ENCODE assay signal across 18 cellular contexts in the genomic region with DNA sequence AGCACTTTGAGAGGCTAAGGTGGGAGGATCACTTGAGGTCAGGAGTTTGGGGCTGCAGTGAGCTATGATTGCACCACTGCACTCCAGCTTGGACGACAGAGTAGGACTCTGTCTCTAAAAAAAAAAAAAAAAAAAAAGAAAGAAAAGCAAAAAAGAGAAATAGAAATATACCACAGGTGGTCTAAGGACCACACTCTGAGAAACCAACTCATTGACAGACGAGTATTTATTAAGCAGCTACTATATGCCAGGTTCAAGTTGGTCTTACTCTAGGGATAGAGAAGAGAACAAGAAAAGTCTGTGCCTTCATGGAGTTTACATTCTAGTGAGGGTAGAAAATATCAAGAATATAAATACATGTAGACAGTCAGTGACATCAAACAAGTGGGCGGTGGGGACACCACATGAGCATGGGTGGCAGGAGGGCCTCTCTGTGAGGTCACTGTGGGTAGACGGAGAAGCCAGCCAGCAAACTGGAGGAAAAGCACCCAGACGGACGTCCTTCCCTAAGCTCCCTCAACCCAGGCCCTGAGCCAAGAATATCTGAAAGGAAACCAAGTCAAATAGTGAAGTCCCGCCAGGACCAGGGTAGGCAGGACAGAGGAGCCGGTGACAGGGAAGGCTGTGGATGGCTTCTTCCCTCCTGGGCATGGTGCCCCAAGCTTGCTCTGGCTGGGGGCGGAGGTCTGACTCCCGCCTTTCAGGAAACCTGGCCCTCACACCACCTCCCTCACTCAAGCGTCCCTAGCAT. TPM values are rescaled to one million over a fixed set of nuclear protein-coding genes. Genes with fewer than 3 reads are reported as not detected.
DNase-seq lines count a peak whose midpoint lies in the region; ATAC-seq, FAIRE-seq and TF ChIP-seq lines count a peak whose summit lies in the region.
"Had no signal": no experiment of that assay in that cellular context is flagged by ENCODE, and none has a peak within 500 bp of the region (broad histone marks: within the 10 kb centered on the region; RNA-seq: fewer than 3 reads in every experiment).

No MANE protein-coding gene starts in this region.

- H3K9me3 ChIP-seq in OCI-LY7 (ENCODE audit: low read length) (no peaks in the 10 kb centered on the region), endothelial cell of umbilical vein (replicated peaks; ENCODE audit: control insufficient read depth, insufficient read depth, low read length) (no peaks in the 10 kb centered on the region), stomach (no peaks in the 10 kb centered on the region), heart right ventricle (no peaks in the 10 kb centered on the region)
- H3K9me3 ChIP-seq: left ventricle myocardium inferior had no signal

- 33 to 63% (median 43%) methylated on average over 11 of the region's 11 CpGs for WGBS in stomach, 5 donors
- 74 to 75% methylated on average over 11 of the region's 11 CpGs for WGBS in heart right ventricle, 2 donors

- TF ChIP-seq EP300 in stomach (IDR thresholded peaks at IDR 0.05) = no peak

- H4K20me1 ChIP-seq in OCI-LY7 (ENCODE audit: insufficient read depth, low read length) (no peaks in the 10 kb centered on the region), endothelial cell of umbilical vein (replicated peaks; ENCODE audit: control insufficient read depth, extremely low read depth, insufficient read depth, low read length) (no peaks in the 10 kb centered on the region)

- H3K4me2 ChIP-seq in OCI-LY7 (ENCODE audit: low read length) (no peak overlapping the region), endothelial cell of umbilical vein (ENCODE audit: insufficient read depth, low read length) (no peak overlapping the region)

- no peaks in the 10 kb centered on the region for H3K9me1 ChIP-seq in endothelial cell of umbilical vein (replicated peaks; ENCODE audit: control insufficient read depth, extremely low read depth, insufficient read depth, low read length)

- POLR2A ChIA-PET in OCI-LY7 (lab: Charles Lee) = no interaction called here
- POLR2A ChIA-PET in endothelial cell of umbilical vein (lab: Charles Lee) = no interaction called here

- no peak for TF ChIP-seq CTCF in OCI-LY7 (conservative IDR thresholded peaks at IDR 0.05; ENCODE audit: low read length)
- no peak for TF ChIP-seq CTCF in endothelial cell of umbilical vein (IDR thresholded peaks at IDR 0.05; ENCODE audit: extremely low read depth in 1 of 2, insufficient read depth in 1 of 2, low read depth in 1 of 2, low read length in 2 of 2)
- TF ChIP-seq CTCF in stomach (IDR thresholded peaks at IDR 0.05) = no peak
- TF ChIP-seq CTCF in heart right ventricle (IDR thresholded peaks at IDR 0.05) = no peak
- TF ChIP-seq CTCF in foreskin keratinocyte (conservative IDR thresholded peaks at IDR 0.05) = no peak

- H3K4me3 ChIP-seq in OCI-LY7 (ENCODE audit: low read depth, low read length, poor library complexity, severe bottlenecking) (no peak overlapping the region), endothelial cell of umbilical vein (replicated peaks in 1 of 3; ENCODE audit: insufficient read depth in 1 of 3, low read depth in 1 of 3, low read length in 3 of 3) (no peak overlapping the region), stomach (no peak overlapping the region), heart right ventricle (no peak overlapping the region)
- H3K4me3 ChIP-seq: left ventricle myocardium inferior had no signal

- intact Hi-C loops in OCI-LY7 (cut with micrococcal nuclease; ENCODE audit: unreplicated experiment) = no loop called here
- intact Hi-C loops in endothelial cell of umbilical vein (cut with micrococcal nuclease) = no loop called here
- intact Hi-C loops in stomach (cut with DNase I; ENCODE audit: low total_unique reads) = loop anchor here (5.0 kb wide), 1 partner anchor 51 kb away; the partner anchor contains the start of gene MAZ
- intact Hi-C loops in posterior vena cava (cut with DNase I) = no loop called here
- intact Hi-C loops in heart right ventricle (cut with DNase I) = loop anchor here in 1 of 10 donors (5.0 kb wide), 1 partner anchor 149 kb away; no protein-coding TSS in a partner anchor

- no peak overlapping the region for H3K9ac ChIP-seq in endothelial cell of umbilical vein (replicated peaks; ENCODE audit: extremely low read depth, insufficient read depth, low read length)

- H3K79me2 ChIP-seq in OCI-LY7 (ENCODE audit: insufficient read depth, low read depth, low read length) = peaks cover 8% of the 10 kb centered on the region; the same call in 1 of the 2 replicates
- peaks cover 14% of the 10 kb centered on the region for H3K79me2 ChIP-seq in endothelial cell of umbilical vein (ENCODE audit: control insufficient read depth, insufficient read depth, low read length)

- peaks cover 23% of the 10 kb centered on the region; the same call in 1 of the 2 replicates for H3K36me3 ChIP-seq in OCI-LY7 (ENCODE audit: insufficient read depth, low read length)
- peaks cover 0 to 19% of the 10 kb centered on the region in 2 experiments for H3K36me3 ChIP-seq in endothelial cell of umbilical vein (ENCODE audit: control insufficient read depth in 2 of 2, extremely low read depth in 1 of 2, insufficient read depth in 2 of 2, low read length in 2 of 2)
- H3K36me3 ChIP-seq in stomach = peaks cover 23 to 38% (median 31%) of the 10 kb centered on the region in 4 donors
- H3K36me3 ChIP-seq in heart right ventricle = peaks cover 0 to 39% (median 26%) of the 10 kb centered on the region in 9 donors

- no peaks in the 10 kb centered on the region for H3K9me2 ChIP-seq in OCI-LY7 (ENCODE audit: insufficient read depth, low read length)

- no peak for FAIRE-seq in endothelial cell of umbilical vein (lab: Jason Lieb, UNC)

- H3K4me1 ChIP-seq in OCI-LY7 (ENCODE audit: insufficient read depth, low read length, poor library complexity, severe bottlenecking) = peaks cover 7% of the 10 kb centered on the region
- H3K4me1 ChIP-seq in endothelial cell of umbilical vein (ENCODE audit: control insufficient read depth, extremely low read depth, insufficient read depth, low read length) = peaks cover 7% of the 10 kb centered on the region
- H3K4me1 ChIP-seq in stomach = peaks cover 21 to 65% (median 49%) of the 10 kb centered on the region in 4 donors
- peaks cover 8 to 25% (median 19%) of the 10 kb centered on the region in 9 donors for H3K4me1 ChIP-seq in heart right ventricle
- H3K4me1 ChIP-seq in foreskin keratinocyte = no peaks in the 10 kb centered on the region

- ATAC-seq in heart right ventricle (no peak), foreskin keratinocyte (no peak)
- ATAC-seq: sciatic nerve had no signal

- no peak overlapping the region for H2AFZ ChIP-seq in OCI-LY7 (ENCODE audit: low read length)
- H2AFZ ChIP-seq in endothelial cell of umbilical vein (ENCODE audit: low read depth, low read length) = no peak overlapping the region

- H3K27ac ChIP-seq in OCI-LY7 (ENCODE audit: low read depth, low read length, poor library complexity, severe bottlenecking) (no peak overlapping the region), endothelial cell of umbilical vein (ENCODE audit: insufficient read depth, low read depth, low read length) (no peak overlapping the region), stomach (no peak overlapping the region), heart right ventricle (no peak overlapping the region), foreskin keratinocyte (no peak overlapping the region)
- H3K27ac ChIP-seq: left ventricle myocardium inferior had no signal

- dilution Hi-C loops in endothelial cell of umbilical vein (cut with MboI; ENCODE audit: extremely low pct_ligation_motif_present, low sequenced_read_pairs) = no loop called here

- CTCF ChIA-PET in OCI-LY7 (lab: Charles Lee; ENCODE audit: unreplicated experiment) = no interaction called here
- CTCF ChIA-PET in endothelial cell of umbilical vein (lab: Charles Lee) = interaction anchor here (2.5 kb wide), 1 partner anchor 10 kb away, joined by 24 read pairs; no protein-coding TSS in a partner anchor

- TSS peak; percentile 55 for BruUV-seq in OCI-LY7 (replicated peaks; lab: Mats Ljungman, UMichigan)
- TSS peak; percentile 12 for BruUV-seq in endothelial cell of umbilical vein (replicated peaks; lab: Mats Ljungman, UMichigan)

- TF ChIP-seq POLR2A in endothelial cell of umbilical vein (IDR thresholded peaks at IDR 0.05; ENCODE audit: low read depth, low read length) (no peak), stomach (IDR thresholded peaks at IDR 0.05) (no peak)

- no peak for DNase-seq in OCI-LY7 (ENCODE audit: low spot score)
- no peak for DNase-seq in endothelial cell of umbilical vein (ENCODE audit: low read depth, low spot score)
- peak; percentile 73 for DNase-seq in stomach
- DNase-seq in posterior vena cava (ENCODE audit: low spot score) = no peak
- DNase-seq in heart right ventricle = no peak
- no peak for DNase-seq in foreskin keratinocyte
- DNase-seq: activated CD4-positive, alpha-beta T cell treated with anti-CD3 and anti-CD28 coated beads, Interleukin-2, amount 50 U/mL, for 48 hours; activated naive CD4-positive, alpha-beta T cell treated with Interleukin-2 at 50 U/mL for 16 hours; activated T-cell treated with anti-CD3 and anti-CD28 coated beads for 4 hours; cerebellar nuclear complex; effector memory CD4-positive, alpha-beta T cell; left ventricle myocardium inferior; NCI-H1694; NCI-H774; SIG-M5; stimulated activated naive CD4-positive, alpha-beta T cell; trophoblast cell had no signal

- H3K27me3 ChIP-seq in endothelial cell of umbilical vein (ENCODE audit: control insufficient read depth in 2 of 2, insufficient read depth in 2 of 2, low read length in 2 of 2) (no peaks in the 10 kb centered on the region), stomach (no peaks in the 10 kb centered on the region), heart right ventricle (no peaks in the 10 kb centered on the region), foreskin keratinocyte (no peaks in the 10 kb centered on the region)

RNA-seq across cellular contexts. Expression of gene CDIPT, which starts 4.7 kb away (rescaled TPM):
- 39.6 and 52.4 TPM in 2 replicates for total RNA-seq in OCI-LY7 (2014; rRNA removed; shearing (Covaris generic))
- total RNA-seq in OCI-LY7 (2022) (41.4 and 43.5 TPM in 2 replicates), endothelial cell of umbilical vein (67.3 and 68.7 TPM in 2 replicates), stomach (10 to 100 TPM in 4 of 5 donors, 1 to 10 TPM in 1; 2.3 to 91.5 (median 54.5) TPM), posterior vena cava (10 to 100 TPM; 54.6 to 75.6 TPM), heart right ventricle (10 to 100 TPM; 61.8 to 87.0 (median 72.7) TPM), foreskin keratinocyte (42.3 and 46.6 TPM in 2 replicates)
- polyA plus RNA-seq in endothelial cell of umbilical vein (161 and 179 TPM in 2 replicates), stomach (10 to 100 TPM; 51.6 to 72.6 (median 53.9) TPM), heart right ventricle (10 to 100 TPM; 55.1 to 99.6 TPM), foreskin keratinocyte (55.4 and 59.6 TPM in 2 replicates)
- 106 and 114 TPM in 2 replicates for polyA plus RNA-seq in endothelial cell of umbilical vein (2011; cell fraction: cytosol; rRNA removed)
- 48.3 and 54.8 TPM in 2 replicates for polyA plus RNA-seq in endothelial cell of umbilical vein (2011; cell fraction: nucleus; rRNA removed)
- polyA plus RNA-seq in endothelial cell of umbilical vein (2012) = 89.7 and 115 TPM in 2 replicates
- polyA minus RNA-seq in endothelial cell of umbilical vein = 84.3 and 85.3 TPM in 2 replicates
- 61.1 TPM for polyA minus RNA-seq in endothelial cell of umbilical vein (2011; cell fraction: cytosol; rRNA and poly(A)+ RNA removed)
- 14.1 and 17.2 TPM in 2 replicates for polyA minus RNA-seq in endothelial cell of umbilical vein (2011; cell fraction: nucleus; rRNA and poly(A)+ RNA removed)

RNA-seq across cellular contexts. Expression of gene MVP, which starts 38.1 kb away (rescaled TPM):
- total RNA-seq in OCI-LY7 (2014; rRNA removed; shearing (Covaris generic)) = 4.0 and 6.3 TPM in 2 replicates
- total RNA-seq in OCI-LY7 (2022) (6.8 and 8.1 TPM in 2 replicates), endothelial cell of umbilical vein (116 and 118 TPM in 2 replicates), stomach (100 to 1,000 TPM in 4 of 5 donors, 10 to 100 TPM in 1; 92.2 to 453 (median 154) TPM), posterior vena cava (100 to 1,000 TPM; 146 to 154 TPM), heart right ventricle (100 to 1,000 TPM in 1 of 10 donors, 10 to 100 TPM in 9; 24.5 to 122 (median 37.4) TPM), foreskin keratinocyte (132 and 138 TPM in 2 replicates)
- polyA plus RNA-seq in endothelial cell of umbilical vein (47.0 and 49.8 TPM in 2 replicates), stomach (100 to 1,000 TPM; 101 to 122 (median 116) TPM), heart right ventricle (10 to 100 TPM; 50.9 to 53.0 TPM), foreskin keratinocyte (111 and 123 TPM in 2 replicates)
- 45.7 and 48.2 TPM in 2 replicates for polyA plus RNA-seq in endothelial cell of umbilical vein (2011; cell fraction: cytosol; rRNA removed)
- polyA plus RNA-seq in endothelial cell of umbilical vein (2011; cell fraction: nucleus; rRNA removed) = 118 and 126 TPM in 2 replicates
- 154 and 197 TPM in 2 replicates for polyA plus RNA-seq in endothelial cell of umbilical vein (2012)
- 123 and 214 TPM in 2 replicates for polyA minus RNA-seq in endothelial cell of umbilical vein
- polyA minus RNA-seq in endothelial cell of umbilical vein (2011; cell fraction: cytosol; rRNA and poly(A)+ RNA removed) = 47.5 TPM
- polyA minus RNA-seq in endothelial cell of umbilical vein (2011; cell fraction: nucleus; rRNA and poly(A)+ RNA removed) = 42.1 and 68.7 TPM in 2 replicates

RNA-seq across cellular contexts. Expression of gene SEZ6L2, which starts 41.0 kb away (rescaled TPM):
- total RNA-seq in OCI-LY7 (2014; rRNA removed; shearing (Covaris generic)) = 0.98 TPM in 1 of 2 replicates, not detected in the other
- 0.83 and 1.0 TPM in 2 replicates for total RNA-seq in OCI-LY7 (2022)
- 2.4 and 2.5 TPM in 2 replicates for total RNA-seq in endothelial cell of umbilical vein
- polyA plus RNA-seq in endothelial cell of umbilical vein = 4.5 and 5.6 TPM in 2 replicates
- polyA plus RNA-seq in endothelial cell of umbilical vein (2011; cell fraction: cytosol; rRNA removed) = 2.4 and 3.0 TPM in 2 replicates
- 1.4 and 1.6 TPM in 2 replicates for polyA plus RNA-seq in endothelial cell of umbilical vein (2011; cell fraction: nucleus; rRNA removed)
- polyA plus RNA-seq in endothelial cell of umbilical vein (2012) = 7.1 and 22.5 TPM in 2 replicates
- polyA minus RNA-seq in endothelial cell of umbilical vein = 2.2 and 3.4 TPM in 2 replicates
- polyA minus RNA-seq in endothelial cell of umbilical vein (2011; cell fraction: cytosol; rRNA and poly(A)+ RNA removed) = 6.3 TPM
- polyA minus RNA-seq in endothelial cell of umbilical vein (2011; cell fraction: nucleus; rRNA and poly(A)+ RNA removed) = 0.63 and 0.91 TPM in 2 replicates
- 10 to 100 TPM in 2 of 5 donors, 1 to 10 TPM in 2, not detected in 1; 6.2 to 31.4 (median 12.0) TPM for total RNA-seq in stomach
- polyA plus RNA-seq in stomach = 1 to 10 TPM; 1.5 to 7.7 (median 7.6) TPM
- 1 to 10 TPM in 1 of 2 donors, under 1 TPM in 1; 0.86 to 1.2 TPM for total RNA-seq in posterior vena cava
- total RNA-seq in heart right ventricle = 1 to 10 TPM in 2 of 10 donors, under 1 TPM in 8; 0.17 to 1.2 (median 0.73) TPM
- under 1 TPM in 1 of 2 donors, not detected in 1; 0.61 TPM for polyA plus RNA-seq in heart right ventricle
- 2.0 and 2.6 TPM in 2 replicates for total RNA-seq in foreskin keratinocyte
- 2.4 and 2.7 TPM in 2 replicates for polyA plus RNA-seq in foreskin keratinocyte

RNA-seq across cellular contexts. Expression of gene ASPHD1, which starts 42.0 kb away (rescaled TPM):
- not detected in 2 replicates for total RNA-seq in OCI-LY7 (2014; rRNA removed; shearing (Covaris generic))
- total RNA-seq in OCI-LY7 (2022) (0.30 TPM in 1 of 2 replicates, not detected in the other), endothelial cell of umbilical vein (0.88 and 1.2 TPM in 2 replicates), stomach (10 to 100 TPM in 1 of 5 donors, 1 to 10 TPM in 2, not detected in 2; 4.5 to 11.0 (median 8.4) TPM), posterior vena cava (under 1 TPM; 0.33 to 0.51 TPM), heart right ventricle (1 to 10 TPM in 1 of 10 donors, under 1 TPM in 5, not detected in 4; 0.20 to 1.1 (median 0.75) TPM), foreskin keratinocyte (2.1 and 2.4 TPM in 2 replicates)
- polyA plus RNA-seq in endothelial cell of umbilical vein (0.90 and 1.1 TPM in 2 replicates), stomach (10 to 100 TPM; 11.6 to 29.8 (median 15.7) TPM), heart right ventricle (under 1 TPM in 1 of 2 donors, not detected in 1; 0.28 TPM), foreskin keratinocyte (4.4 and 5.1 TPM in 2 replicates)
- polyA plus RNA-seq in endothelial cell of umbilical vein (2011; cell fraction: cytosol; rRNA removed) = 0.71 and 0.83 TPM in 2 replicates
- 0.43 and 0.45 TPM in 2 replicates for polyA plus RNA-seq in endothelial cell of umbilical vein (2011; cell fraction: nucleus; rRNA removed)
- 3.1 and 7.9 TPM in 2 replicates for polyA plus RNA-seq in endothelial cell of umbilical vein (2012)
- not detected in 2 replicates for polyA minus RNA-seq in endothelial cell of umbilical vein
- polyA minus RNA-seq in endothelial cell of umbilical vein (2011; cell fraction: cytosol; rRNA and poly(A)+ RNA removed) = 14.8 TPM
- not detected in 2 replicates for polyA minus RNA-seq in endothelial cell of umbilical vein (2011; cell fraction: nucleus; rRNA and poly(A)+ RNA removed)
- total RNA-seq: left ventricle myocardium inferior had no signal

RNA-seq across cellular contexts. Expression of gene PAGR1, which starts 42.4 kb away (rescaled TPM):
- 59.4 and 62.7 TPM in 2 replicates for total RNA-seq in OCI-LY7 (2014; rRNA removed; shearing (Covaris generic))
- total RNA-seq in OCI-LY7 (2022) = 43.4 and 51.7 TPM in 2 replicates
- total RNA-seq in endothelial cell of umbilical vein = 24.2 and 26.3 TPM in 2 replicates
- polyA plus RNA-seq in endothelial cell of umbilical vein = 13.0 and 15.9 TPM in 2 replicates
- 16.6 and 17.6 TPM in 2 replicates for polyA plus RNA-seq in endothelial cell of umbilical vein (2011; cell fraction: cytosol; rRNA removed)
- polyA plus RNA-seq in endothelial cell of umbilical vein (2011; cell fraction: nucleus; rRNA removed) = 18.8 and 20.0 TPM in 2 replicates
- polyA plus RNA-seq in endothelial cell of umbilical vein (2012) = 18.5 and 20.4 TPM in 2 replicates
- 3.8 and 4.2 TPM in 2 replicates for polyA minus RNA-seq in endothelial cell of umbilical vein
- polyA minus RNA-seq in endothelial cell of umbilical vein (2011; cell fraction: cytosol; rRNA and poly(A)+ RNA removed) = 16.0 TPM
- 4.1 and 5.2 TPM in 2 replicates for polyA minus RNA-seq in endothelial cell of umbilical vein (2011; cell fraction: nucleus; rRNA and poly(A)+ RNA removed)
- 100 to 1,000 TPM in 1 of 5 donors, 10 to 100 TPM in 3, 1 to 10 TPM in 1; 7.1 to 124 (median 19.8) TPM for total RNA-seq in stomach
- polyA plus RNA-seq in stomach = 10 to 100 TPM; 24.0 to 31.6 (median 27.1) TPM
- 10 to 100 TPM; 10.5 to 12.7 TPM for total RNA-seq in posterior vena cava
- 10 to 100 TPM in 9 of 10 donors, 1 to 10 TPM in 1; 9.6 to 14.8 (median 12.0) TPM for total RNA-seq in heart right ventricle
- polyA plus RNA-seq in heart right ventricle = 10 to 100 TPM; 28.7 to 35.1 TPM
- 41.9 and 50.4 TPM in 2 replicates for total RNA-seq in foreskin keratinocyte
- polyA plus RNA-seq in foreskin keratinocyte = 51.7 and 54.6 TPM in 2 replicates
